Comparison of ENCODE assay signal across 8 cellular contexts in genomic region chr4:182775075-182775474, GRCh38.
"Had no signal": no experiment of that assay in that cellular context is flagged by ENCODE, and none has a peak within 500 bp of the region (broad histone marks: within the 10 kb centered on the region; RNA-seq: fewer than 3 reads in every experiment).

No MANE protein-coding gene starts in this region.

- H3K4me3 Mint-ChIP-seq: GM23338, HFFc6, IgD-negative memory B cell had no signal

- H3K36me3 ChIP-seq: HAP-1 had no signal

- H3K4me2 ChIP-seq: GM23338 had no signal

- ATAC-seq: GM23338, HCT116, HepG2 had no signal

- DNase-seq: H7, HFFc6 had no signal

- H3K27ac Mint-ChIP-seq: GM23338, HFFc6, IgD-negative memory B cell had no signal

- H3K4me3 ChIP-seq: GM23338, HAP-1 had no signal

- H3K27ac ChIP-seq: HL-60 had no signal

- H2AFZ ChIP-seq: GM23338 had no signal

- H3K36me3 Mint-ChIP-seq: IgD-negative memory B cell had no signal

- H3K27me3 Mint-ChIP-seq: IgD-negative memory B cell had no signal
